8 cellular contexts compared by ENCODE assay signal in genomic region chr1:92858564-92859399, GRCh38. TPM values are rescaled to one million over a fixed set of nuclear protein-coding genes. Genes with fewer than 3 reads are reported as not detected.
A peak's percentile ranks its signal among the peaks of the same experiment; 100 is the strongest.
DNase-seq lines count a peak whose midpoint lies in the region; ATAC-seq and TF ChIP-seq lines count a peak whose summit lies in the region.

No MANE protein-coding gene starts in this region.

- H3K27ac Mint-ChIP-seq in natural killer cell = peak overlapping the region; percentile 22 to 81

- peak overlapping the region; percentile 51 for H3K4me3 Mint-ChIP-seq in natural killer cell

- DNase-seq in AG20443 (ENCODE audit: low spot score) (peak; percentile 76), HT-29 (ENCODE audit: low spot score) (peak; percentile 87), NCI-H82 treated with DMSO at 0.1 percent for 48 hours (lab: John Stamatoyannopoulos, UW; ENCODE audit: unreplicated experiment) (peak; percentile 83), activated T-cell treated with anti-CD3 and anti-CD28 coated beads for 4 hours (peak; percentile 39), esophagus squamous epithelium (lab: John Stamatoyannopoulos, UW) (no peak), natural killer cell (no peak), ureter (ENCODE audit: low spot score) (peak; percentile 68)

- peak overlapping the region in 2 of 4 donors; percentile 7 to 33 for H3K4me3 ChIP-seq in esophagus squamous epithelium

- no peak for TF ChIP-seq POLR2A in esophagus squamous epithelium (IDR thresholded peaks at IDR 0.05)

- WGBS in esophagus squamous epithelium, 2 donors = 29 to 35% methylated on average over 12 to 13 of the region's 13 CpGs

- H3K9me3 ChIP-seq in esophagus squamous epithelium = no peaks in the 10 kb centered on the region

- peaks cover 12% of the 10 kb centered on the region for H3K36me3 Mint-ChIP-seq in natural killer cell

- ATAC-seq in GM18519 (IDR thresholded peaks at IDR 0.05; ENCODE audit: low FRiP score, unreplicated experiment) (peak; percentile 55), natural killer cell (peak; percentile 97 to 99 (median 98))

- H3K27me3 Mint-ChIP-seq in natural killer cell (ENCODE audit: low read depth in 2 of 2) = no peaks in the 10 kb centered on the region

- H3K4me1 Mint-ChIP-seq in natural killer cell = peaks cover 15 to 20% of the 10 kb centered on the region in 2 donors

- peaks cover 0 to 8% (median 3%) of the 10 kb centered on the region in 3 donors for H3K4me1 ChIP-seq in esophagus squamous epithelium

- intact Hi-C loops in esophagus squamous epithelium (cut with DNase I) (loop anchor here (2.0 to 10.0 kb wide), 2 partner anchors 106 to 138 kb away; partner anchors contain the start of gene DIPK1A), natural killer cell (cut with micrococcal nuclease) (loop anchor here (1.0 kb wide), 3 partner anchors 102 to 204 kb away; no protein-coding TSS in a partner anchor)

- TF ChIP-seq CTCF in esophagus squamous epithelium (IDR thresholded peaks at IDR 0.05) (peak; percentile 82 to 98 (median 96)), natural killer cell (IDR thresholded peaks at IDR 0.05) (peak; percentile 97)

- no peaks in the 10 kb centered on the region for H3K9me3 Mint-ChIP-seq in natural killer cell

- no peaks in the 10 kb centered on the region for H3K36me3 ChIP-seq in esophagus squamous epithelium

- H3K27ac ChIP-seq in esophagus squamous epithelium = no peak overlapping the region

- H3K27me3 ChIP-seq in esophagus squamous epithelium = no peaks in the 10 kb centered on the region

RNA-seq across cellular contexts. Expression of gene RPL5, which starts 26.9 kb away (rescaled TPM):
- 1,169 and 1,308 TPM in 2 replicates for total RNA-seq in HT-29 (2014; rRNA removed; shearing (Covaris generic))
- total RNA-seq in esophagus squamous epithelium (1,000 to 10,000 TPM in 3 of 4 donors, 100 to 1,000 TPM in 1; 828 to 2,443 (median 1,463) TPM), natural killer cell (100 to 1,000 TPM; 573 to 679 (median 647) TPM), ureter (964 TPM)

Comparison
In these comparisons a context has a peak if more than half of its experiments do, and no peak if none do; other contexts are left out.
1. DNase-seq: peak in AG20443 (single experiment), HT-29 (single experiment), NCI-H82 treated with DMSO at 0.1 percent for 48 hours (single experiment), activated T-cell treated with anti-CD3 and anti-CD28 coated beads for 4 hours (single experiment) and ureter (single experiment); none in esophagus squamous epithelium (single experiment) and natural killer cell (single experiment).